ENCODE assay signal across 12 cellular contexts in genomic region chr3:45544024-45544718, GRCh38. TPM values are rescaled to one million over a fixed set of nuclear protein-coding genes. Genes with fewer than 3 reads are reported as not detected.
DNase-seq lines count a peak whose midpoint lies in the region; ATAC-seq and TF ChIP-seq lines count a peak whose summit lies in the region.
"Had no signal": no experiment of that assay in that cellular context is flagged by ENCODE, and none has a peak within 500 bp of the region (broad histone marks: within the 10 kb centered on the region; RNA-seq: fewer than 3 reads in every experiment).

No MANE protein-coding gene starts in this region.

- no peak for TF ChIP-seq RAD21 in liver (IDR thresholded peaks at IDR 0.05)

- peaks cover 37 to 60% (median 53%) of the 10 kb centered on the region in 4 donors for H3K4me1 ChIP-seq in liver (ENCODE audit: control insufficient read depth in 4 of 4, insufficient read depth in 4 of 4, low read length in 3 of 4)

- no peaks in the 10 kb centered on the region for H3K9me3 Mint-ChIP-seq in activated T-cell treated with anti-CD3 and anti-CD28 coated beads, Interleukin-2, amount 50 U/mL, for 72 hours

- no peaks in the 10 kb centered on the region for H3K9me3 ChIP-seq in liver (ENCODE audit: control insufficient read depth in 4 of 4, low read length in 3 of 4)
- H3K9me3 ChIP-seq: vagina had no signal

- no peak for DNase-seq in activated T-cell treated with anti-CD3 and anti-CD28 coated beads, Interleukin-2, amount 50 U/mL, for 72 hours
- DNase-seq in activated T-cell treated with anti-CD3 and anti-CD28 coated beads for 4 hours = no peak
- DNase-seq in substantia nigra (lab: John Stamatoyannopoulos, UW) = peak in 16 of 49 donors; percentile 10 to 43 (median 24)
- DNase-seq in NOMO-1 treated with dmso at 0.1 percent for 144 hours (lab: John Stamatoyannopoulos, UW; ENCODE audit: unreplicated experiment) = no peak
- no peak for DNase-seq in NCI-H2196 treated with DMSO at 0.1 percent for 48 hours (lab: John Stamatoyannopoulos, UW; ENCODE audit: unreplicated experiment)
- DNase-seq in foreskin melanocyte = no peak
- DNase-seq: activated gamma-delta T cell; effector CD8-positive, alpha-beta T cell; NCI-H2171 had no signal

- peak overlapping the region in 1 of 2 donors; percentile 1 for H3K9ac ChIP-seq in liver (ENCODE audit: low read depth in 1 of 2, low read length in 2 of 2)

- no peak for TF ChIP-seq CTCF in liver (IDR thresholded peaks at IDR 0.05; ENCODE audit: low read depth, low read length, missing input control)

- H3K4me1 Mint-ChIP-seq in activated T-cell treated with anti-CD3 and anti-CD28 coated beads, Interleukin-2, amount 50 U/mL, for 72 hours (ENCODE audit: low read depth) = no peaks in the 10 kb centered on the region

- no peaks in the 10 kb centered on the region for H3K36me3 Mint-ChIP-seq in activated T-cell treated with anti-CD3 and anti-CD28 coated beads, Interleukin-2, amount 50 U/mL, for 72 hours (ENCODE audit: insufficient read depth in 2 of 2)

- WGBS in liver = 41% methylated on average over 10 of the region's 10 CpGs

- ATAC-seq in activated T-cell treated with anti-CD3 and anti-CD28 coated beads, Interleukin-2, amount 50 U/mL, for 72 hours (replicated peaks in 1 of 2) = no peak

- no peaks in the 10 kb centered on the region for H3K27me3 Mint-ChIP-seq in activated T-cell treated with anti-CD3 and anti-CD28 coated beads, Interleukin-2, amount 50 U/mL, for 72 hours (ENCODE audit: low read depth)

- no peaks in the 10 kb centered on the region for H3K36me3 ChIP-seq in liver (ENCODE audit: control insufficient read depth in 4 of 4, insufficient read depth in 3 of 4, low read depth in 1 of 4, low read length in 3 of 4)

- H3K27ac ChIP-seq in cingulate gyrus (ENCODE audit: low read depth, low read length) = peak overlapping the region; percentile 90
- H3K27ac ChIP-seq in liver (ENCODE audit: low read depth in 1 of 2, low read length in 2 of 2) = peak overlapping the region; percentile 52 to 80
- H3K27ac ChIP-seq in substantia nigra (ENCODE audit: low read depth, low read length, poor library complexity, severe bottlenecking) = peak overlapping the region; percentile 97
- H3K27ac ChIP-seq: vagina had no signal

- H3K4me3 ChIP-seq in liver (ENCODE audit: low read depth in 1 of 3, low read length in 3 of 3) = no peak overlapping the region
- H3K4me3 ChIP-seq: vagina had no signal

- peak overlapping the region; percentile 9 for H3K27ac Mint-ChIP-seq in activated T-cell treated with anti-CD3 and anti-CD28 coated beads, Interleukin-2, amount 50 U/mL, for 72 hours

- no peak overlapping the region for H3K4me3 Mint-ChIP-seq in activated T-cell treated with anti-CD3 and anti-CD28 coated beads, Interleukin-2, amount 50 U/mL, for 72 hours

- no peaks in the 10 kb centered on the region for H3K27me3 ChIP-seq in liver (ENCODE audit: control insufficient read depth in 4 of 4, insufficient read depth in 4 of 4, low read length in 3 of 4)
- H3K27me3 ChIP-seq: vagina had no signal

TF ChIP-seq in liver, 16 proteins besides CTCF, POLR2A, EP300 and RAD21:
- TF ChIP-seq FOXA2 (IDR thresholded peaks at IDR 0.05) (no peak), HNF4A (conservative IDR thresholded peaks at IDR 0.05) (peak; percentile 44 to 71), YY1 (IDR thresholded peaks at IDR 0.05) (peak; percentile 67), HNF4G (IDR thresholded peaks at IDR 0.05) (no peak), TAF1 (conservative IDR thresholded peaks at IDR 0.05) (no peak), RXRA (IDR thresholded peaks at IDR 0.05) (peak; percentile 20 to 60), NR2F2 (IDR thresholded peaks at IDR 0.05) (no peak), MAX (IDR thresholded peaks at IDR 0.05) (no peak), SP1 (IDR thresholded peaks at IDR 0.05) (no peak), EGR1 (IDR thresholded peaks at IDR 0.05; ENCODE audit: low read depth in 2 of 2) (no peak), JUND (IDR thresholded peaks at IDR 0.05) (no peak), FOXA1 (IDR thresholded peaks at IDR 0.05) (no peak), GABPA (IDR thresholded peaks at IDR 0.05 in 1 of 2, conservative IDR thresholded peaks at IDR 0.05 in 1 of 2) (peak in 1 of 2 donors; percentile 30)
- TF ChIP-seq, protein P1, sequence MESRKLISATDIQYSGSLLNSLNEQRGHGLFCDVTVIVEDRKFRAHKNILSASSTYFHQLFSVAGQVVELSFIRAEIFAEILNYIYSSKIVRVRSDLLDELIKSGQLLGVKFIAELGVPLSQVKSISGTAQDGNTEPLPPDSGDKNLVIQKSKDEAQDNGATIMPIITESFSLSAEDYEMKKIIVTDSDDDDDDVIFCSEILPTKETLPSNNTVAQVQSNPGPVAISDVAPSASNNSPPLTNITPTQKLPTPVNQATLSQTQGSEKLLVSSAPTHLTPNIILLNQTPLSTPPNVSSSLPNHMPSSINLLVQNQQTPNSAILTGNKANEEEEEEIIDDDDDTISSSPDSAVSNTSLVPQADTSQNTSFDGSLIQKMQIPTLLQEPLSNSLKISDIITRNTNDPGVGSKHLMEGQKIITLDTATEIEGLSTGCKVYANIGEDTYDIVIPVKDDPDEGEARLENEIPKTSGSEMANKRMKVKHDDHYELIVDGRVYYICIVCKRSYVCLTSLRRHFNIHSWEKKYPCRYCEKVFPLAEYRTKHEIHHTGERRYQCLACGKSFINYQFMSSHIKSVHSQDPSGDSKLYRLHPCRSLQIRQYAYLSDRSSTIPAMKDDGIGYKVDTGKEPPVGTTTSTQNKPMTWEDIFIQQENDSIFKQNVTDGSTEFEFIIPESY (IDR thresholded peaks at IDR 0.05) = no peak
- TF ChIP-seq, protein P2, sequence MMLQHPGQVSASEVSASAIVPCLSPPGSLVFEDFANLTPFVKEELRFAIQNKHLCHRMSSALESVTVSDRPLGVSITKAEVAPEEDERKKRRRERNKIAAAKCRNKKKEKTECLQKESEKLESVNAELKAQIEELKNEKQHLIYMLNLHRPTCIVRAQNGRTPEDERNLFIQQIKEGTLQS (IDR thresholded peaks at IDR 0.05) = peak; percentile 39
- TF ChIP-seq, protein P3, sequence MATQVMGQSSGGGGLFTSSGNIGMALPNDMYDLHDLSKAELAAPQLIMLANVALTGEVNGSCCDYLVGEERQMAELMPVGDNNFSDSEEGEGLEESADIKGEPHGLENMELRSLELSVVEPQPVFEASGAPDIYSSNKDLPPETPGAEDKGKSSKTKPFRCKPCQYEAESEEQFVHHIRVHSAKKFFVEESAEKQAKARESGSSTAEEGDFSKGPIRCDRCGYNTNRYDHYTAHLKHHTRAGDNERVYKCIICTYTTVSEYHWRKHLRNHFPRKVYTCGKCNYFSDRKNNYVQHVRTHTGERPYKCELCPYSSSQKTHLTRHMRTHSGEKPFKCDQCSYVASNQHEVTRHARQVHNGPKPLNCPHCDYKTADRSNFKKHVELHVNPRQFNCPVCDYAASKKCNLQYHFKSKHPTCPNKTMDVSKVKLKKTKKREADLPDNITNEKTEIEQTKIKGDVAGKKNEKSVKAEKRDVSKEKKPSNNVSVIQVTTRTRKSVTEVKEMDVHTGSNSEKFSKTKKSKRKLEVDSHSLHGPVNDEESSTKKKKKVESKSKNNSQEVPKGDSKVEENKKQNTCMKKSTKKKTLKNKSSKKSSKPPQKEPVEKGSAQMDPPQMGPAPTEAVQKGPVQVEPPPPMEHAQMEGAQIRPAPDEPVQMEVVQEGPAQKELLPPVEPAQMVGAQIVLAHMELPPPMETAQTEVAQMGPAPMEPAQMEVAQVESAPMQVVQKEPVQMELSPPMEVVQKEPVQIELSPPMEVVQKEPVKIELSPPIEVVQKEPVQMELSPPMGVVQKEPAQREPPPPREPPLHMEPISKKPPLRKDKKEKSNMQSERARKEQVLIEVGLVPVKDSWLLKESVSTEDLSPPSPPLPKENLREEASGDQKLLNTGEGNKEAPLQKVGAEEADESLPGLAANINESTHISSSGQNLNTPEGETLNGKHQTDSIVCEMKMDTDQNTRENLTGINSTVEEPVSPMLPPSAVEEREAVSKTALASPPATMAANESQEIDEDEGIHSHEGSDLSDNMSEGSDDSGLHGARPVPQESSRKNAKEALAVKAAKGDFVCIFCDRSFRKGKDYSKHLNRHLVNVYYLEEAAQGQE (IDR thresholded peaks at IDR 0.05) = no peak
TF ChIP-seq in liver: peak in this region for 5.

RNA-seq across cellular contexts. Expression of gene LIMD1, which starts 50.4 kb away (rescaled TPM):
- total RNA-seq in activated T-cell treated with anti-CD3 and anti-CD28 coated beads, Interleukin-2, amount 50 U/mL, for 72 hours = 10 to 100 TPM; 32.3 to 33.7 TPM
- 10 to 100 TPM; 16.2 to 23.3 TPM for total RNA-seq in liver
- polyA plus RNA-seq in liver = 1 to 10 TPM; 7.8 to 8.1 TPM
